ENCODE assay signal across 14 cellular contexts in genomic region chr20:43189614-43190331, GRCh38. TPM values are rescaled to one million over a fixed set of nuclear protein-coding genes. Genes with fewer than 3 reads are reported as not detected.
A peak's percentile ranks its signal among the peaks of the same experiment; 100 is the strongest.
DNase-seq lines count a peak whose midpoint lies in the region; ATAC-seq and TF ChIP-seq lines count a peak whose summit lies in the region.
"Had no signal": no experiment of that assay in that cellular context is flagged by ENCODE, and none has a peak within 500 bp of the region (broad histone marks: within the 10 kb centered on the region; RNA-seq: fewer than 3 reads in every experiment).

PTPRT (minus strand) TSS chr20:43189906; CDS start chr20:43189733, 173 bp downstream.

- peak within 1 kb of the TSS in 1 of 2 donors; percentile 2 for H3K27ac ChIP-seq in breast epithelium
- no peak within 1 kb of the TSS for H3K27ac ChIP-seq in coronary artery
- H3K27ac ChIP-seq in mesendoderm (ENCODE audit: low read depth, low read length): no peak within 1 kb of the TSS
- H3K27ac ChIP-seq in thymus (ENCODE audit: low read depth): no peak within 1 kb of the TSS

- H3K18ac ChIP-seq in mesendoderm (ENCODE audit: low read length): no peak within 1 kb of the TSS

- peaks cover 24% of the 10 kb centered on the region for H3K27me3 Mint-ChIP-seq in MCF 10A (ENCODE audit: insufficient read depth, unreplicated experiment)

- TF ChIP-seq CTCF in breast epithelium (IDR thresholded peaks at IDR 0.05) (no peak), MCF 10A (IDR thresholded peaks at IDR 0.05; ENCODE audit: unreplicated experiment) (no peak), coronary artery (IDR thresholded peaks at IDR 0.05) (no peak)

- H3K4me3 Mint-ChIP-seq in MCF 10A (ENCODE audit: unreplicated experiment): no peak within 1 kb of the TSS

- no peak within 1 kb of the TSS for H2AK5ac ChIP-seq in mesendoderm (ENCODE audit: low read length)

- no peak within 1 kb of the TSS for H4K8ac ChIP-seq in mesendoderm (ENCODE audit: low read depth, low read length)

- H3K79me1 ChIP-seq in mesendoderm (ENCODE audit: low read length): no peaks in the 10 kb centered on the region

- intact Hi-C loops in breast epithelium (cut with DNase I; ENCODE audit: low total_unique reads) (no loop called here), MCF 10A (cut with micrococcal nuclease) (loop anchor here (5.0 to 10.0 kb wide), 2 partner anchors 218 to 1295 kb away; no protein-coding TSS in a partner anchor)

- no peak within 1 kb of the TSS for H3K27ac Mint-ChIP-seq in MCF 10A (ENCODE audit: low read depth, unreplicated experiment)

- no peaks in the 10 kb centered on the region for H3K36me3 ChIP-seq in breast epithelium
- H3K36me3 ChIP-seq in mesendoderm (ENCODE audit: control insufficient read depth, insufficient read depth, low read length): no peaks in the 10 kb centered on the region
- no peaks in the 10 kb centered on the region for H3K36me3 ChIP-seq in thymus (ENCODE audit: control insufficient read depth, insufficient read depth)

- POLR2A ChIA-PET in MCF 10A (lab: Yijun Ruan, JAX): no interaction called here

- no CpG with 5 or more reads among the region's 108 CpGs for WGBS in mesendoderm (ENCODE audit: extremely low coverage, insufficient coverage, low lambda C conversion rate)
- 4% methylated on average over 108 of the region's 108 CpGs for WGBS in thymus

- no peaks in the 10 kb centered on the region for H3K9me3 ChIP-seq in breast epithelium
- no peaks in the 10 kb centered on the region for H3K9me3 ChIP-seq in thymus (ENCODE audit: control insufficient read depth)

- H2BK5ac ChIP-seq in mesendoderm (ENCODE audit: low read length): no peak within 1 kb of the TSS

- H3K4me1 Mint-ChIP-seq in MCF 10A (ENCODE audit: insufficient read depth, unreplicated experiment): peaks cover 8% of the 10 kb centered on the region

- CTCF ChIA-PET in MCF 10A (lab: Yijun Ruan, JAX): interaction anchor here (0.6 to 7.4 kb wide), 10 partner anchors 13 to 1491 kb away, joined by 3 to 84 read pairs (median 4); no protein-coding TSS in a partner anchor

- H3K4me3 ChIP-seq in breast epithelium (peak within 1 kb of the TSS; percentile 15 to 66 (median 48)), coronary artery (peak within 1 kb of the TSS; percentile 61), mesendoderm (ENCODE audit: low read length) (peak within 1 kb of the TSS; percentile 8), thymus (ENCODE audit: low read length) (peak within 1 kb of the TSS; percentile 10)

- H3K4ac ChIP-seq in mesendoderm (ENCODE audit: low read depth, low read length): no peak within 1 kb of the TSS

- H4K5ac ChIP-seq in mesendoderm (ENCODE audit: low read length): no peak within 1 kb of the TSS

- H2BK15ac ChIP-seq in mesendoderm (replicated peaks; ENCODE audit: low read depth): no peak within 1 kb of the TSS

- no peaks in the 10 kb centered on the region for H3K79me2 ChIP-seq in mesendoderm (ENCODE audit: control insufficient read depth, insufficient read depth, low read length)

- no peaks in the 10 kb centered on the region for H3K4me1 ChIP-seq in breast epithelium
- H3K4me1 ChIP-seq in mesendoderm (ENCODE audit: control insufficient read depth, low read depth, low read length): peaks cover 3% of the 10 kb centered on the region
- no peaks in the 10 kb centered on the region for H3K4me1 ChIP-seq in thymus (ENCODE audit: control insufficient read depth, insufficient read depth, low read length)

- no peak within 1 kb of the TSS for H2BK120ac ChIP-seq in mesendoderm (ENCODE audit: low read depth, low read length)

- no peak within 1 kb of the TSS for H3K9ac ChIP-seq in mesendoderm (ENCODE audit: low read length)

- no peak within 1 kb of the TSS for H3K23ac ChIP-seq in mesendoderm (ENCODE audit: low read length)

- H3K27me3 ChIP-seq in breast epithelium (peaks cover 0 to 48% of the 10 kb centered on the region in 2 donors), mesendoderm (ENCODE audit: insufficient read depth, low read length, poor library complexity) (peaks cover 23% of the 10 kb centered on the region), thymus (ENCODE audit: control insufficient read depth, insufficient read depth) (peaks cover 35% of the 10 kb centered on the region)

- no TSS peak for BruUV-seq in MCF 10A (replicated peaks; lab: Mats Ljungman, UMichigan)

- DNase-seq in breast epithelium (ENCODE audit: low spot score in 2 of 2) (no peak), MCF 10A (ENCODE audit: unreplicated experiment) (no peak), coronary artery (ENCODE audit: low spot score) (no peak), mesendoderm (no peak), pons (ENCODE audit: low spot score) (no peak), GDM1 (lab: John Stamatoyannopoulos, UW) (no peak)
- DNase-seq: activated CD4-positive, alpha-beta T cell treated with anti-CD3 and anti-CD28 coated beads for 1 hour; amniotic stem cell; effector CD4-positive, alpha-beta T cell had no signal

- peak within 1 kb of the TSS; percentile 42 for H3K4me2 ChIP-seq in mesendoderm (ENCODE audit: low read length)

- ATAC-seq in GM21786 (IDR thresholded peaks at IDR 0.05; ENCODE audit: unreplicated experiment): no peak
- ATAC-seq: left lobe of liver had no signal

- no peaks in the 10 kb centered on the region for H3K36me3 Mint-ChIP-seq in MCF 10A (ENCODE audit: insufficient read depth, unreplicated experiment)

- H3K56ac ChIP-seq in mesendoderm (ENCODE audit: low read length): peak within 1 kb of the TSS; percentile 25

- no peaks in the 10 kb centered on the region for H3K9me3 Mint-ChIP-seq in MCF 10A (ENCODE audit: unreplicated experiment)

- TF ChIP-seq POLR2A in breast epithelium (IDR thresholded peaks at IDR 0.05): no peak

RNA-seq across cellular contexts. Expression of gene PTPRT, which starts in this region (rescaled TPM):
- 1 to 10 TPM in 2 of 3 donors, under 1 TPM in 1; 0.32 to 6.3 (median 4.9) TPM for total RNA-seq in breast epithelium
- total RNA-seq in MCF 10A (2022): not detected in 2 replicates
- polyA plus RNA-seq in mesendoderm (2013, experiment 1 of 2): 0.31 TPM
- 0.25 TPM for polyA plus RNA-seq in mesendoderm (2013, experiment 2 of 2)
- 2.4 TPM for polyA plus RNA-seq in thymus
- total RNA-seq: fibroblast of villous mesenchyme had no signal
- polyA plus RNA-seq: AG04450 had no signal

Comparison
In these comparisons a context has a peak if more than half of its experiments do, and no peak if none do; other contexts are left out.
1. H3K4me3 ChIP-seq: peak in every context shown above with its lines; median percentile 61 in coronary artery; 48 in breast epithelium; 10 in thymus; 8 in mesendoderm.